In the genomic region with DNA sequence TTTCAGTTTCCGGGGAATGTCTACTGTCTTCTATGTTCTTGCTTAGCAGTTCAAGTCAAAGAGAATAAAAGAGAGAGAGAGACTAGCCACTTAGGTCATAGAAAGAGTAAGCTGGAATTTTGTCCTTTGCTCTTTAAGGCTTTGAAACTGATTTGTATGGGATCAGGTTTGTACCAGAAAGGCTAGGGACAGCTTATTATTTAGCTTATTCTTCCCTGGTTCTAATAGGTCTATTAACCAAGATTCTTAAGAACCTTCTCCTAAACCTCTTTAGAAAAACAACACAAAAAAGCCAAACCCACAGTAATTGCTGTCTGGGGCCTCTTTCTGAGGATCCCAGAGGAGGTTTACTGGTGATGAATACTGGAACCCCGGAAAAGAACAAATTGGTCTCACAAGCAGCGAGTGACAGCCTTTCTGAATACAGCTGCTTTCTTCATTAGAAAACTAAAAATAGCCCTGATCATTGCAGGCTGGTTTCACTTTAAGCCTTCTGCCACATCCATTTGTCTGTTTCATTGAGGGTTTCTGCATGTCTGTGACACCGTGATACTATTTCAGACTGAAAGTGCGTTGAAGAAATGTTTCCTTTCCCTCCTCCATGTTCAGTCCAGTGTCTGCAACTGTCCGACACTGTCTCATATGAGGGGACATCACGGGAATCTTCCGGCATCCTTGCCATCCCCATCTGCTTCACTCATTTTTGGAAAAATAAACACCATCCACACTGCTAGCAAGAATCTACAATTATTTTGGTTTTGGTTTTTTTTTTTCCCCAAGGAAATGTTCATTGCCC, we compare ENCODE assay signal across 8 cellular contexts.
DNase-seq lines count a peak whose midpoint lies in the region; ATAC-seq and TF ChIP-seq lines count a peak whose summit lies in the region.

No MANE protein-coding gene starts in this region.

- intact Hi-C loops in thyroid gland (cut with DNase I), result no loop called here

- peak overlapping the region; percentile 64 for H2AFZ ChIP-seq in neuron (ENCODE audit: low read depth, low read length)

- in situ Hi-C loops in astrocyte of the spinal cord (cut with HindIII; ENCODE audit: low sequenced_read_pairs), result no loop called here

- 64 to 65% methylated on average over 8 of the region's 8 CpGs for WGBS in thyroid gland, 2 donors

- DNase-seq in AG04450 (ENCODE audit: low read depth, low spot score) (no peak), astrocyte of the spinal cord (ENCODE audit: low read depth, low spot score) (peak; percentile 30), thyroid gland (no peak), SKM-1 treated with dmso at 0.1 percent for 144 hours (lab: John Stamatoyannopoulos, UW; ENCODE audit: unreplicated experiment) (no peak), NCI-H2081 treated with DMSO at 0.1 percent for 48 hours (lab: John Stamatoyannopoulos, UW) (no peak)

- H3K27me3 ChIP-seq in AG04450 (ENCODE audit: control insufficient read depth, insufficient read depth, low read length) (no peaks in the 10 kb centered on the region), neuron (ENCODE audit: insufficient read depth, low read length) (no peaks in the 10 kb centered on the region), thyroid gland (no peaks in the 10 kb centered on the region)

- TF ChIP-seq POLR2A in thyroid gland (IDR thresholded peaks at IDR 0.05), result no peak

- peaks cover 16% of the 10 kb centered on the region for H3K4me1 ChIP-seq in neuron (ENCODE audit: insufficient read depth, low read length)
- H3K4me1 ChIP-seq in thyroid gland, result peaks cover 0 to 5% of the 10 kb centered on the region in 2 donors

- ATAC-seq in GM19023 (IDR thresholded peaks at IDR 0.05; ENCODE audit: unreplicated experiment), result peak; percentile 75
- peak; percentile 72 for ATAC-seq in HG03095 (IDR thresholded peaks at IDR 0.05; ENCODE audit: unreplicated experiment)

- H3K27ac ChIP-seq in AG04450 (ENCODE audit: low read depth, low read length), result peak overlapping the region; percentile 34
- H3K27ac ChIP-seq in thyroid gland, result no peak overlapping the region

- no peaks in the 10 kb centered on the region for H3K36me3 ChIP-seq in neuron (ENCODE audit: insufficient read depth, low read length)
- H3K36me3 ChIP-seq in thyroid gland, result no peaks in the 10 kb centered on the region

- H3K4me3 ChIP-seq in AG04450 (ENCODE audit: low read depth, low read length) (peak overlapping the region; percentile 46), astrocyte of the spinal cord (ENCODE audit: low read depth, low read length) (no peak overlapping the region), neuron (ENCODE audit: low read length) (no peak overlapping the region), thyroid gland (replicated peaks in 1 of 3) (no peak overlapping the region)

- TF ChIP-seq CTCF in AG04450 (IDR thresholded peaks at IDR 0.05; ENCODE audit: low read depth, low read length) (no peak), astrocyte of the spinal cord (IDR thresholded peaks at IDR 0.05; ENCODE audit: low read depth, low read length) (no peak), thyroid gland (IDR thresholded peaks at IDR 0.05) (no peak)

- POLR2A ChIA-PET in AG04450 (lab: Yijun Ruan, JAX), result no interaction called here

- no peaks in the 10 kb centered on the region for H3K9me3 ChIP-seq in AG04450 (ENCODE audit: control insufficient read depth, insufficient read depth, low read length)
- no peaks in the 10 kb centered on the region for H3K9me3 ChIP-seq in neuron (ENCODE audit: low read length)
- no peaks in the 10 kb centered on the region for H3K9me3 ChIP-seq in thyroid gland

- CTCF ChIA-PET in AG04450 (lab: Charles Lee), result interaction anchor here (0.9 to 1.2 kb wide), 2 partner anchors 11 to 14 kb away, joined by 3 read pairs; no protein-coding TSS in a partner anchor
